Comparison of ENCODE assay signal across 21 cellular contexts in the genomic region with DNA sequence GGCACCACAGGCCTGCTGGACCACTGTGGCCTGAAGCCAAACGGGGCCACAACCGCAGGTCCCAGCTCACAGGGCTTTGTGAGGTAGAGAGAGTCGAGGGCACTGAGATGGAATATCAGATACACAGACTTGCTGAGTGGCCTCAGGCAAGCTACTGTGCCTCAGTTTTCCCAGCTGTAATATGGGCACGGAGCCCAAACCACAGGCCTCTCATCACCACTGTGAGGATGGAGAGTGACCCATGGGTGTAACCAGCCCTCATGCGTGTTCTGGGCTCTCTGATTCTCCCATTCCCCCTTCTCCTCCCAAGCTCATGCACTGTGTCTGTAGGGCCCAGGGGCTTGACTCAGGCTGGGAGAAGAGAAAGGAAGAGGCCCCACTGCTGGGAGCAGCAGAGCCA. TPM values are rescaled to one million over a fixed set of nuclear protein-coding genes. Genes with fewer than 3 reads are reported as not detected.
"Had no signal": no experiment of that assay in that cellular context is flagged by ENCODE, and none has a peak within 500 bp of the region (broad histone marks: within the 10 kb centered on the region; RNA-seq: fewer than 3 reads in every experiment).

No MANE protein-coding gene starts in this region.

- H3K27me3 Mint-ChIP-seq: activated CD4-positive, alpha-beta T cell treated with anti-CD3 and anti-CD28 coated beads, Interleukin-2, amount 10 ng/mL, durations not matched to agents 24 days and 14 days; activated CD8-positive, alpha-beta T cell treated with anti-CD3 and anti-CD28 coated beads for 36 hours; activated T-helper 17 cell treated with anti-CD3 and anti-CD28 coated beads, Interleukin-2, amount 50 U/mL, for 72 hours; dendritic cell treated with granulocyte-macrophage colony-stimulating factor and Interleukin-4, amounts not matched to agents 40 ng/mL and 50 ng/mL, for 4 days had no signal

- H3K9me3 Mint-ChIP-seq: activated CD4-positive, alpha-beta T cell treated with anti-CD3 and anti-CD28 coated beads, Interleukin-2, amount 10 ng/mL, durations not matched to agents 24 days and 14 days; activated CD8-positive, alpha-beta T cell treated with anti-CD3 and anti-CD28 coated beads for 36 hours; activated T-helper 17 cell treated with anti-CD3 and anti-CD28 coated beads, Interleukin-2, amount 50 U/mL, for 72 hours; dendritic cell treated with granulocyte-macrophage colony-stimulating factor and Interleukin-4, amounts not matched to agents 40 ng/mL and 50 ng/mL, for 4 days had no signal

- H3K36me3 ChIP-seq: adrenal gland, gastrocnemius medialis had no signal

- H3K4me3 Mint-ChIP-seq: activated CD4-positive, alpha-beta T cell treated with anti-CD3 and anti-CD28 coated beads, Interleukin-2, amount 10 ng/mL, durations not matched to agents 24 days and 14 days; activated CD8-positive, alpha-beta T cell treated with anti-CD3 and anti-CD28 coated beads for 36 hours; activated T-helper 17 cell treated with anti-CD3 and anti-CD28 coated beads, Interleukin-2, amount 50 U/mL, for 72 hours; dendritic cell treated with granulocyte-macrophage colony-stimulating factor and Interleukin-4, amounts not matched to agents 40 ng/mL and 50 ng/mL, for 4 days had no signal

- H3K9me3 ChIP-seq: adrenal gland, gastrocnemius medialis, heart left ventricle, left lung, psoas muscle, stomach had no signal

- H3K27me3 ChIP-seq: adrenal gland, heart left ventricle, left lung had no signal

- FAIRE-seq: bronchial epithelial cell had no signal

- H3K27ac ChIP-seq: adrenal gland, gastrocnemius medialis, heart left ventricle, left lung, psoas muscle, skin epidermis, stomach had no signal

- DNase-seq: activated CD4-positive, alpha-beta T cell treated with anti-CD3 and anti-CD28 coated beads, Interleukin-2, amount 10 ng/mL, durations not matched to agents 24 days and 14 days; activated CD8-positive, alpha-beta T cell treated with anti-CD3 and anti-CD28 coated beads for 36 hours; activated naive CD4-positive, alpha-beta T cell treated with anti-CD3 and anti-CD28 coated beads, Interleukin-2, amount 50 U/mL, for 16 hours; activated T-cell treated with anti-CD3 and anti-CD28 coated beads, Interleukin-2, amount 50 U/mL, for 1 hour; effector CD8-positive, alpha-beta T cell; gastrocnemius medialis; heart left ventricle; mammary epithelial cell; stomach; T-helper 9 cell; trophoblast cell had no signal

- H3K27ac Mint-ChIP-seq: activated CD4-positive, alpha-beta T cell treated with anti-CD3 and anti-CD28 coated beads, Interleukin-2, amount 10 ng/mL, durations not matched to agents 24 days and 14 days; activated CD8-positive, alpha-beta T cell treated with anti-CD3 and anti-CD28 coated beads for 36 hours; activated T-helper 17 cell treated with anti-CD3 and anti-CD28 coated beads, Interleukin-2, amount 50 U/mL, for 72 hours had no signal

- H3K4me3 ChIP-seq: adrenal gland, gastrocnemius medialis, heart left ventricle, left lung, psoas muscle, skin epidermis, stomach had no signal

- ATAC-seq: activated CD8-positive, alpha-beta T cell treated with anti-CD3 and anti-CD28 coated beads for 36 hours; activated T-helper 17 cell treated with anti-CD3 and anti-CD28 coated beads, Interleukin-2, amount 50 U/mL, for 72 hours; esophagus mucosa; gastrocnemius medialis; heart left ventricle; left lung; psoas muscle; right cardiac atrium had no signal

- H3K4me1 ChIP-seq: gastrocnemius medialis, psoas muscle had no signal

RNA-seq across cellular contexts. Expression of a gene that starts 10.4 kb away (rescaled TPM):
- total RNA-seq: activated CD4-positive, alpha-beta T cell treated with anti-CD3 and anti-CD28 coated beads, Interleukin-2, amount 10 ng/mL, durations not matched to agents 24 days and 14 days had no signal
- polyA plus RNA-seq: neural cell had no signal
